ENCODE assay signal across 19 cellular contexts in the genomic region with DNA sequence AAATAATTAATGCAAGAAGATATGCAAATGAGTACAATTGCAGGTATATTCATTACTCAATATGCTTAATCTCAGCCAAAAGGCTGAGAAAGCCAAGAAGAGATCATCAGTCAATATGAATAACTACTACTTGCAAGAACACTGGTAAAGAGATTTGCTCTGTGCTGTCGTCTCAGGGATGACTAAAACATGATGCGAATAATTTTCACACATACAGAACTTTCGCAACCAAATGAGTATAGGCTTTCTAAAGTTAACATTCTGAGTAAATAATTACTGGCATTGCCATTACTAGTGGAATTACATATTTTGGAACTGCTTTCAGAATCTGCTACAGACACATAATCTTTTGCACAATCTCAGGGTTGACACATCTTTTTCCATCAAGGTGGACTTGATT. TPM values are rescaled to one million over a fixed set of nuclear protein-coding genes. Genes with fewer than 3 reads are reported as not detected.
DNase-seq lines count a peak whose midpoint lies in the region; ATAC-seq and TF ChIP-seq lines count a peak whose summit lies in the region.
"Had no signal": no experiment of that assay in that cellular context is flagged by ENCODE, and none has a peak within 500 bp of the region (broad histone marks: within the 10 kb centered on the region; RNA-seq: fewer than 3 reads in every experiment).

No MANE protein-coding gene starts in this region.

- no peaks in the 10 kb centered on the region for H3K9me3 Mint-ChIP-seq in activated CD4-positive, alpha-beta memory T cell treated with anti-CD3 and anti-CD28 coated beads, Interleukin-2, amount 10 ng/mL, durations not matched to agents 7 days and 5 days
- H3K9me3 Mint-ChIP-seq: activated B cell treated with CpG ODN at 0.5 μM for 24 hours; naive thymus-derived CD4-positive, alpha-beta T cell had no signal

- H3K4me3 ChIP-seq in AG10803 (ENCODE audit: low read length): no peak overlapping the region
- H3K4me3 ChIP-seq: ascending aorta, BLaER1, lung had no signal

- CTCF ChIA-PET in activated CD4-positive, alpha-beta memory T cell treated with anti-CD3 and anti-CD28 coated beads, Interleukin-2, amount 10 ng/mL, durations not matched to agents 7 days and 5 days (lab: Charles Lee): no interaction called here

- no peak for TF ChIP-seq CTCF in AG10803 (conservative IDR thresholded peaks at IDR 0.05; ENCODE audit: low read length)

- ATAC-seq in activated CD4-positive, CD25-positive, alpha-beta regulatory T cell treated with anti-CD3 and anti-CD28 coated beads, Interleukin-2, amount 50 U/mL, for 24 hours: peak; percentile 92 to 94
- no peak for ATAC-seq in GM19328 (IDR thresholded peaks at IDR 0.05; ENCODE audit: unreplicated experiment)
- ATAC-seq: naive thymus-derived CD4-positive, alpha-beta T cell had no signal

- H3K4me1 Mint-ChIP-seq in activated CD4-positive, alpha-beta memory T cell treated with anti-CD3 and anti-CD28 coated beads, Interleukin-2, amount 10 ng/mL, durations not matched to agents 7 days and 5 days: peaks cover 14% of the 10 kb centered on the region
- H3K4me1 Mint-ChIP-seq: activated B cell treated with CpG ODN at 0.5 μM for 24 hours had no signal

- no peak for DNase-seq in activated CD4-positive, CD25-positive, alpha-beta regulatory T cell treated with anti-CD3 and anti-CD28 coated beads, Interleukin-2, amount 50 U/mL, for 72 hours
- DNase-seq in AG10803 (ENCODE audit: low read depth) (peak; percentile 4), fibroblast of peridontal ligament (ENCODE audit: extremely low read depth) (peak; percentile 1), middle frontal gyrus (ENCODE audit: extremely low spot score, low spot score) (no peak), DMS114 treated with DMSO at 0.1 percent for 48 hours (lab: John Stamatoyannopoulos, UW; ENCODE audit: unreplicated experiment) (no peak)
- no peak for DNase-seq in activated CD4-positive, alpha-beta memory T cell treated with anti-CD3 and anti-CD28 coated beads, Interleukin-2, amount 10 ng/mL, durations not matched to agents 7 days and 5 days
- DNase-seq: 8988T; activated B cell treated with CpG ODN at 0.5 μM for 24 hours; DMS 273 treated with DMSO at 0.1 percent for 48 hours; naive thymus-derived CD4-positive, alpha-beta T cell; NCI-H2081; NCI-H510A; SIG-M5 had no signal

- H3K4me3 Mint-ChIP-seq in activated CD4-positive, alpha-beta memory T cell treated with anti-CD3 and anti-CD28 coated beads, Interleukin-2, amount 10 ng/mL, durations not matched to agents 7 days and 5 days: no peak overlapping the region
- H3K4me3 Mint-ChIP-seq: activated B cell treated with CpG ODN at 0.5 μM for 24 hours; naive thymus-derived CD4-positive, alpha-beta T cell had no signal

- H3K27me3 Mint-ChIP-seq in activated CD4-positive, alpha-beta memory T cell treated with anti-CD3 and anti-CD28 coated beads, Interleukin-2, amount 10 ng/mL, durations not matched to agents 7 days and 5 days: no peaks in the 10 kb centered on the region
- H3K27me3 Mint-ChIP-seq: activated B cell treated with CpG ODN at 0.5 μM for 24 hours; naive thymus-derived CD4-positive, alpha-beta T cell had no signal

- H3K36me3 Mint-ChIP-seq in activated CD4-positive, alpha-beta memory T cell treated with anti-CD3 and anti-CD28 coated beads, Interleukin-2, amount 10 ng/mL, durations not matched to agents 7 days and 5 days (ENCODE audit: low read depth): peaks cover 95% of the 10 kb centered on the region

- POLR2A ChIA-PET in activated CD4-positive, alpha-beta memory T cell treated with anti-CD3 and anti-CD28 coated beads, Interleukin-2, amount 10 ng/mL, durations not matched to agents 7 days and 5 days (lab: Charles Lee): no interaction called here

- H3K27ac Mint-ChIP-seq in activated CD4-positive, alpha-beta memory T cell treated with anti-CD3 and anti-CD28 coated beads, Interleukin-2, amount 10 ng/mL, durations not matched to agents 7 days and 5 days: peak overlapping the region; percentile 17
- H3K27ac Mint-ChIP-seq: progenitor cell of endocrine pancreas had no signal

RNA-seq across cellular contexts. Expression of gene NCKAP1L, which starts 24.7 kb away (rescaled TPM):
- 100 to 1,000 TPM; 188 to 189 TPM for total RNA-seq in activated CD4-positive, alpha-beta memory T cell treated with anti-CD3 and anti-CD28 coated beads, Interleukin-2, amount 10 ng/mL, durations not matched to agents 7 days and 5 days
- total RNA-seq: progenitor cell of endocrine pancreas had no signal

RNA-seq across cellular contexts. Expression of gene PDE1B, which starts 27.2 kb away (rescaled TPM):
- total RNA-seq in activated CD4-positive, alpha-beta memory T cell treated with anti-CD3 and anti-CD28 coated beads, Interleukin-2, amount 10 ng/mL, durations not matched to agents 7 days and 5 days: 10 to 100 TPM; 11.5 to 12.0 TPM

RNA-seq across cellular contexts. Expression of gene GTSF1, which starts 48.8 kb away (rescaled TPM):
- total RNA-seq in activated CD4-positive, alpha-beta memory T cell treated with anti-CD3 and anti-CD28 coated beads, Interleukin-2, amount 10 ng/mL, durations not matched to agents 7 days and 5 days: 10 to 100 TPM; 14.9 to 16.4 TPM
- total RNA-seq: ascending aorta, progenitor cell of endocrine pancreas had no signal

Comparison
In these comparisons a context has a peak if more than half of its experiments do, and no peak if none do; other contexts are left out.
1. DNase-seq: peak in AG10803 (single experiment) and fibroblast of peridontal ligament (single experiment); none in activated CD4-positive, CD25-positive, alpha-beta regulatory T cell treated with anti-CD3 and anti-CD28 coated beads, Interleukin-2, amount 50 U/mL, for 72 hours (single experiment), activated CD4-positive, alpha-beta memory T cell treated with anti-CD3 and anti-CD28 coated beads, Interleukin-2, amount 10 ng/mL, durations not matched to agents 7 days and 5 days (single experiment), middle frontal gyrus (single experiment) and DMS114 treated with DMSO at 0.1 percent for 48 hours (single experiment).